In the genomic region with DNA sequence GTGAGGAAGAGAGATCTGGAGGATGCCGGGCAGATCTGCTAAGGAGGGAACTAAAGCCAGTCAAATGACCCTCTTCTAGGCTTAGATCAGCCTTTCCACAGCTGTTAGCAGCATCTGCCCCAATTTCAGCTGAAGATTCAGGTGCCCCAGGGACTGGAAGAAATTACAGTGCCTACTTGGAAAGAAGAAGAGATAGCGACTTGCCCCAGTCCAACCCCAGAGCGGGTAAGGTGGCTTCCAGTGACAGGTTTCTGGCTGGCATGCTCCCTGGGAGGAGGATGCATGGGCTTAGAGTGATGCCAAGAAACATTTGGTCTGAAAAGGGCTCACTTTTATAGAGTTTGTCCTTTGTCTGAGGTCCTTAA, we compare ENCODE assay signal across 8 cellular contexts. TPM values are rescaled to one million over a fixed set of nuclear protein-coding genes. Genes with fewer than 3 reads are reported as not detected.
DNase-seq lines count a peak whose midpoint lies in the region; TF ChIP-seq lines count a peak whose summit lies in the region.

No MANE protein-coding gene starts in this region.

- H3K27me3 ChIP-seq in ectodermal cell (ENCODE audit: control insufficient read depth, insufficient read depth, low read length, poor library complexity, severe bottlenecking) (no peaks in the 10 kb centered on the region), neural progenitor cell (no peaks in the 10 kb centered on the region)

- peaks cover 28% of the 10 kb centered on the region for H3K36me3 Mint-ChIP-seq in Calu3 (ENCODE audit: insufficient read depth, unreplicated experiment)
- H3K36me3 Mint-ChIP-seq in neural progenitor cell, result peaks cover 5% of the 10 kb centered on the region

- H3K27me3 Mint-ChIP-seq in Calu3 (ENCODE audit: unreplicated experiment), result no peaks in the 10 kb centered on the region
- H3K27me3 Mint-ChIP-seq in neural progenitor cell (ENCODE audit: insufficient read depth, low read depth), result no peaks in the 10 kb centered on the region

- no peak for DNase-seq in Calu3
- DNase-seq in NB4 (ENCODE audit: low read depth), result no peak
- no peak for DNase-seq in neural progenitor cell (ENCODE audit: low spot score)
- no peak for DNase-seq in HuH-7.5 (ENCODE audit: low spot score)
- DNase-seq in DMS114 treated with DMSO at 0.1 percent for 48 hours (lab: John Stamatoyannopoulos, UW; ENCODE audit: unreplicated experiment), result no peak
- DNase-seq in NCI-H510A (lab: John Stamatoyannopoulos, UW), result no peak
- no peak for DNase-seq in NCI-H187 (lab: John Stamatoyannopoulos, UW)

- no peak for TF ChIP-seq CTCF in Calu3 (IDR thresholded peaks at IDR 0.05; ENCODE audit: unreplicated experiment)
- TF ChIP-seq CTCF in NB4 (IDR thresholded peaks at IDR 0.05; ENCODE audit: low read depth, low read length), result no peak
- no peak for TF ChIP-seq CTCF in neural progenitor cell (IDR thresholded peaks at IDR 0.05)

- H4K20me1 ChIP-seq in neural progenitor cell (ENCODE audit: low read depth), result peaks cover 37% of the 10 kb centered on the region

- CTCF ChIA-PET in Calu3 (lab: Charles Lee), result interaction anchor here (0.6 to 1.4 kb wide), 9 partner anchors 14 to 434 kb away, joined by 3 to 7 read pairs (median 4); a partner anchor contains a TSS

- H3K27ac Mint-ChIP-seq in Calu3 (ENCODE audit: unreplicated experiment) (peak overlapping the region; percentile 82), neural progenitor cell (peak overlapping the region; percentile 64)

- H3K9me3 Mint-ChIP-seq in Calu3 (ENCODE audit: low read depth, unreplicated experiment) (no peaks in the 10 kb centered on the region), neural progenitor cell (no peaks in the 10 kb centered on the region)

- H3K4me1 ChIP-seq in ectodermal cell (ENCODE audit: control insufficient read depth, insufficient read depth, low read length), result peaks cover 11% of the 10 kb centered on the region
- peaks cover 17% of the 10 kb centered on the region for H3K4me1 ChIP-seq in neural progenitor cell

- peak overlapping the region; percentile 90 for H3K4me3 Mint-ChIP-seq in Calu3 (ENCODE audit: low read depth, unreplicated experiment)
- H3K4me3 Mint-ChIP-seq in neural progenitor cell, result peak overlapping the region; percentile 90

- 51 to 60% methylated on average over 3 of the region's 3 CpGs for WGBS in ectodermal cell, 2 experiments

- H2AFZ ChIP-seq in neural progenitor cell (replicated peaks), result peak overlapping the region; percentile 65

- BruUV-seq in Calu3 (replicated peaks; lab: Mats Ljungman, UMichigan), result no TSS peak

- H3F3A ChIP-seq in neural progenitor cell (ENCODE audit: low read depth), result no peaks in the 10 kb centered on the region

- H3K79me2 ChIP-seq in neural progenitor cell (ENCODE audit: low read depth), result peaks cover 39% of the 10 kb centered on the region

- peak overlapping the region; percentile 94 for H3K4me2 ChIP-seq in neural progenitor cell

- no peaks in the 10 kb centered on the region for H3K9me3 ChIP-seq in ectodermal cell (ENCODE audit: control insufficient read depth, low read length)
- no peaks in the 10 kb centered on the region for H3K9me3 ChIP-seq in neural progenitor cell (ENCODE audit: low read depth)

- intact Hi-C loops in Calu3 (cut with micrococcal nuclease; ENCODE audit: unreplicated experiment), result no loop called here

- H3K36me3 ChIP-seq in ectodermal cell (ENCODE audit: control insufficient read depth, insufficient read depth, low read length) (no peaks in the 10 kb centered on the region), neural progenitor cell (no peaks in the 10 kb centered on the region)

- TF ChIP-seq POLR2A in NB4 (IDR thresholded peaks at IDR 0.05; ENCODE audit: extremely low read depth, insufficient read length), result no peak

- H3K27ac ChIP-seq in ectodermal cell (ENCODE audit: insufficient read depth, low read depth, low read length, poor library complexity, severe bottlenecking) (no peak overlapping the region), neural progenitor cell (no peak overlapping the region)

- H3K9ac ChIP-seq in neural progenitor cell, result peak overlapping the region; percentile 77

- H3K4me3 ChIP-seq in NB4 (ENCODE audit: low read depth, low read length), result peak overlapping the region; percentile 93
- H3K4me3 ChIP-seq in ectodermal cell (ENCODE audit: insufficient read depth, low read depth, low read length), result peak overlapping the region; percentile 70
- H3K4me3 ChIP-seq in neural progenitor cell, result peak overlapping the region; percentile 76

- H3K4me1 Mint-ChIP-seq in Calu3 (ENCODE audit: low read depth, unreplicated experiment) (peaks cover 48% of the 10 kb centered on the region), neural progenitor cell (peaks cover 35% of the 10 kb centered on the region)

RNA-seq across cellular contexts. Expression of a gene that starts 0.6 kb away (rescaled TPM):
- total RNA-seq in Calu3 (2022) (70.7 and 72.3 TPM in 2 replicates), neural progenitor cell (ENCODE audit: low replicate concordance) (12.9 and 31.4 TPM in 2 replicates)
- polyA plus RNA-seq in ectodermal cell (2013, experiment 1 of 4), result 58.9 TPM
- polyA plus RNA-seq in ectodermal cell (2013, experiment 2 of 4), result 54.8 TPM
- polyA plus RNA-seq in ectodermal cell (2013, experiment 3 of 4), result 42.8 TPM
- 45.1 TPM for polyA plus RNA-seq in ectodermal cell (2013, experiment 4 of 4)

RNA-seq across cellular contexts. Expression of a gene that starts 22.6 kb away (rescaled TPM):
- total RNA-seq in Calu3 (2022) (0.59 and 0.86 TPM in 2 replicates), neural progenitor cell (ENCODE audit: low replicate concordance) (1.1 TPM in 1 of 2 replicates, not detected in the other)
- 0.54 TPM for polyA plus RNA-seq in ectodermal cell (2013, experiment 1 of 4)
- polyA plus RNA-seq in ectodermal cell (2013, experiment 2 of 4), result 1.0 TPM
- 0.53 TPM for polyA plus RNA-seq in ectodermal cell (2013, experiment 3 of 4)
- 0.65 TPM for polyA plus RNA-seq in ectodermal cell (2013, experiment 4 of 4)

RNA-seq across cellular contexts. Expression of a gene that starts 32.2 kb away (rescaled TPM):
- total RNA-seq in Calu3 (2022), result 0.47 and 0.50 TPM in 2 replicates
- 0.74 TPM for polyA plus RNA-seq in ectodermal cell (2013, experiment 1 of 4)
- 0.27 TPM for polyA plus RNA-seq in ectodermal cell (2013, experiment 2 of 4)
- polyA plus RNA-seq in ectodermal cell (2013, experiment 3 of 4), result 0.32 TPM
- polyA plus RNA-seq in ectodermal cell (2013, experiment 4 of 4), result 0.69 TPM
- total RNA-seq in neural progenitor cell (ENCODE audit: low replicate concordance), result 0.37 TPM in 1 of 2 replicates, not detected in the other

RNA-seq across cellular contexts. Expression of a gene that starts 38.7 kb away (rescaled TPM):
- 127 and 133 TPM in 2 replicates for total RNA-seq in Calu3 (2022)
- polyA plus RNA-seq in ectodermal cell (2013, experiment 1 of 4), result 104 TPM
- polyA plus RNA-seq in ectodermal cell (2013, experiment 2 of 4), result 117 TPM
- 86.6 TPM for polyA plus RNA-seq in ectodermal cell (2013, experiment 3 of 4)
- polyA plus RNA-seq in ectodermal cell (2013, experiment 4 of 4), result 101 TPM
- total RNA-seq in neural progenitor cell (ENCODE audit: low replicate concordance), result 102 and 117 TPM in 2 replicates

RNA-seq across cellular contexts. Expression of a gene that starts 38.9 kb away (rescaled TPM):
- total RNA-seq in Calu3 (2022), result 79.6 and 92.1 TPM in 2 replicates
- 33.7 TPM for polyA plus RNA-seq in ectodermal cell (2013, experiment 1 of 4)
- polyA plus RNA-seq in ectodermal cell (2013, experiment 2 of 4), result 38.0 TPM
- polyA plus RNA-seq in ectodermal cell (2013, experiment 3 of 4), result 30.3 TPM
- polyA plus RNA-seq in ectodermal cell (2013, experiment 4 of 4), result 33.1 TPM
- total RNA-seq in neural progenitor cell (ENCODE audit: low replicate concordance), result 23.2 and 24.4 TPM in 2 replicates
